12 cellular contexts compared by ENCODE assay signal in genomic region chr7:22640269-22640668, GRCh38.
DNase-seq lines count a peak whose midpoint lies in the region; ATAC-seq, FAIRE-seq and TF ChIP-seq lines count a peak whose summit lies in the region.
"Had no signal": no experiment of that assay in that cellular context is flagged by ENCODE, and none has a peak within 500 bp of the region (broad histone marks: within the 10 kb centered on the region; RNA-seq: fewer than 3 reads in every experiment).

No MANE protein-coding gene starts in this region.

- H3K79me2 ChIP-seq in GM12878 (ENCODE audit: control insufficient read depth, insufficient read depth, low read length) = no peaks in the 10 kb centered on the region
- H3K79me2 ChIP-seq: hepatocyte had no signal

- FAIRE-seq in GM12878 (lab: Jason Lieb, UNC) = peak; percentile 78

- no peaks in the 10 kb centered on the region for H3K4me1 ChIP-seq in GM12878 (ENCODE audit: control insufficient read depth, insufficient read depth, low read length)
- H3K4me1 ChIP-seq: stomach had no signal

- no peaks in the 10 kb centered on the region for H3K36me3 ChIP-seq in GM12878 (ENCODE audit: control insufficient read depth in 2 of 2, insufficient read depth in 2 of 2, low read length in 1 of 2)
- H3K36me3 ChIP-seq: neutrophil, stomach had no signal

- peak; percentile 33 to 75; a peak in 2 of 4 replicates for TF ChIP-seq EP300 in GM12878 (IDR thresholded peaks at IDR 0.05; ENCODE audit: borderline replicate concordance in 1 of 2, control insufficient read depth in 1 of 2, low read depth in 2 of 2, low read length in 2 of 2)

- H2AFZ ChIP-seq in GM12878 (ENCODE audit: control insufficient read depth, low read depth, low read length) = no peak overlapping the region
- H2AFZ ChIP-seq: hepatocyte had no signal

- no peak overlapping the region for H3K4me3 ChIP-seq in GM12878
- H3K4me3 ChIP-seq: hepatocyte, stomach had no signal

- POLR2A ChIA-PET in GM12878 (lab: Charles Lee) = no interaction called here

- CTCF ChIA-PET in GM12878 (lab: Yijun Ruan, JAX) = interaction anchor here (1.1 kb wide), 1 partner anchor 15 kb away, joined by 3 read pairs; no protein-coding TSS in a partner anchor

- BruUV-seq in GM12878 (replicated peaks; lab: Mats Ljungman, UMichigan) = no TSS peak

- SMC1A ChIA-PET in GM12878 (lab: Charles Lee; ENCODE audit: uncharacterized antibody, unreplicated experiment) = interaction anchor here (1.2 kb wide), 1 partner anchor 29 kb away, joined by 3 read pairs; no protein-coding TSS in a partner anchor

- H3K27me3 ChIP-seq in GM12878 (replicated peaks in 1 of 2; ENCODE audit: control insufficient read depth in 2 of 2, insufficient read depth in 2 of 2, low read length in 1 of 2) = no peaks in the 10 kb centered on the region
- H3K27me3 ChIP-seq: hepatocyte, neutrophil, stomach had no signal

- TF ChIP-seq POLR2A in GM12878 (IDR thresholded peaks at IDR 0.05; ENCODE audit: low read depth, low read length) = no peak

- in situ Hi-C loops in GM12878 (cut with MboI) (no loop called here), KBM-7 (cut with MboI; ENCODE audit: low pct_unique_long_range_greater_than_20kb, low sequenced_read_pairs) (no loop called here)

- H3K9me3 ChIP-seq in GM12878 (replicated peaks; ENCODE audit: control insufficient read depth, insufficient read depth, low read length) = peaks cover 15% of the 10 kb centered on the region
- H3K9me3 ChIP-seq: neutrophil had no signal

- no peak overlapping the region; the same call in 1 of the 2 replicates for H3K4me2 ChIP-seq in GM12878 (ENCODE audit: control insufficient read depth, insufficient read depth)
- H3K4me2 ChIP-seq: hepatocyte had no signal

- no peak overlapping the region for H3K27ac ChIP-seq in GM12878 (ENCODE audit: control insufficient read depth, insufficient read depth)
- H3K27ac ChIP-seq: hepatocyte, neutrophil, stomach, VCaP had no signal

- H3K9ac ChIP-seq in GM12878 (ENCODE audit: control insufficient read depth, insufficient read depth, low read length) = no peak overlapping the region

- DNase-seq in GM12878 (ENCODE audit: low read depth, low spot score) = peak; percentile 60
- DNase-seq in NCI-H524 (lab: John Stamatoyannopoulos, UW) = no peak
- DNase-seq in iPS-NIHi7 (ENCODE audit: extremely low spot score) = no peak
- DNase-seq in DMS153 (lab: John Stamatoyannopoulos, UW) = no peak
- DNase-seq in KBM-7 = no peak
- DNase-seq: stomach had no signal

- no peaks in the 10 kb centered on the region for H4K20me1 ChIP-seq in GM12878 (ENCODE audit: control insufficient read depth, insufficient read depth)

- TF ChIP-seq RAD21 in GM12878 (IDR thresholded peaks at IDR 0.05; ENCODE audit: insufficient read depth, low read depth, low read length) = no peak

- WGBS in GM12878 (ENCODE audit: insufficient coverage, insufficient replicate concordance, low lambda C conversion rate, missing lambda C conversion rate) = 10% methylated on average over 8 of the region's 8 CpGs

- ATAC-seq in GM18867 (IDR thresholded peaks at IDR 0.05; ENCODE audit: unreplicated experiment) = peak; percentile 95
- peak; percentile 98 for ATAC-seq in GM21526 (IDR thresholded peaks at IDR 0.05; ENCODE audit: low FRiP score, unreplicated experiment)
- ATAC-seq in HG03196 (IDR thresholded peaks at IDR 0.05; ENCODE audit: unreplicated experiment) = peak; percentile 96
- peak; percentile 96 for ATAC-seq in GM12878

- intact Hi-C loops in GM12878 (cut with micrococcal nuclease; ENCODE audit: unreplicated experiment) = loop anchor here (2.0 kb wide), 1 partner anchor 59 kb away; no protein-coding TSS in a partner anchor

- RAD21 ChIA-PET in GM12878 (lab: Charles Lee; ENCODE audit: unreplicated experiment) = no interaction called here

- no peak for TF ChIP-seq CTCF in GM12878 (IDR thresholded peaks at IDR 0.05 in 2 of 3, conservative IDR thresholded peaks at IDR 0.05 in 1 of 3; ENCODE audit: control insufficient read depth in 2 of 3, extremely low read depth in 1 of 3, insufficient read depth in 1 of 3, low read depth in 3 of 3, low read length in 3 of 3)

TF ChIP-seq in GM12878, 131 proteins besides CTCF, POLR2A, EP300 and RAD21 (continues in another document):
- TF ChIP-seq TCF3 (IDR thresholded peaks at IDR 0.05; ENCODE audit: borderline replicate concordance, insufficient read depth, low read depth, low read length) (no peak), BCL11A (IDR thresholded peaks at IDR 0.05; ENCODE audit: low read depth, low read length) (peak; percentile 91), JUND (IDR thresholded peaks at IDR 0.05; ENCODE audit: low read depth, low read length) (0 out of 2 replicates have a peak, but pooled peaks have one; percentile 36), RUNX3 (IDR thresholded peaks at IDR 0.05; ENCODE audit: low read length) (peak; percentile 97), ZNF687 (IDR thresholded peaks at IDR 0.05) (no peak), MEF2B (IDR thresholded peaks at IDR 0.05; ENCODE audit: partially characterized antibody, poor library complexity, severe bottlenecking) (peak; percentile 16), MTA2 (IDR thresholded peaks at IDR 0.05; ENCODE audit: low read depth) (peak; percentile 59), PAX5 (IDR thresholded peaks at IDR 0.05; ENCODE audit: borderline replicate concordance, low read depth, low read length) (peak; percentile 89), SP1 (IDR thresholded peaks at IDR 0.05; ENCODE audit: low read depth, low read length) (peak; percentile 34), EED (IDR thresholded peaks at IDR 0.05; ENCODE audit: low read depth) (0 out of 2 replicates have a peak, but pooled peaks have one; percentile 39), TCF7 (IDR thresholded peaks at IDR 0.05; ENCODE audit: borderline replicate concordance) (peak; percentile 49; the same call in 1 of the 2 replicates), NR2C2 (IDR thresholded peaks at IDR 0.05; ENCODE audit: borderline replicate concordance, control insufficient read depth, insufficient read length, low read depth) (no peak), RELB (IDR thresholded peaks at IDR 0.05; ENCODE audit: low read depth) (0 out of 2 replicates have a peak, but pooled peaks have one; percentile 41), CREM (IDR thresholded peaks at IDR 0.05; ENCODE audit: low read depth) (peak; percentile 68; the same call in 1 of the 2 replicates), IKZF2 (IDR thresholded peaks at IDR 0.05) (peak; percentile 57 to 59; a peak in 3 of 4 replicates), SKIL (IDR thresholded peaks at IDR 0.05; ENCODE audit: low read depth, poor library complexity, severe bottlenecking) (peak; percentile 66)
